In the genomic region with DNA sequence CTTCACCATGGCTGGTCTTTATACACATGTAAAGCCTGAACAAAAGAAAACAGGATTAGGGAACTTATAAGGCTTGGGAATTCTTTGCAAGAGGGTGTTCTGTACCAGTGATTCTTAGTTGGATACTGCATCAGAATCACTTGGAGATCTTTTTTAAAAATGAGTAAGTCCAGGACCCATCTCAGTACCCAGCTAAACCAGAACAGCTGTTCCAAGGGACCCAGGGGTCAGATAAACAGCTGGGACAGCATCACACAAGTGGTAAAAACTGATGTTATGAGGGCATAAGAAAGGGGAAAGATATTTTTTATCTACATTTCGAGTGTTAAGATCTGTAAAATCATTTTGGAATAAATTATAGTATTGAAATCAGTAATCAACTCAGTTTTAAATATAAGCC, we compare ENCODE assay signal across 1 cellular context.
TF ChIP-seq lines count a peak whose summit lies in the region.

No MANE protein-coding gene starts in this region.

TF ChIP-seq in K562, 482 proteins besides CTCF, POLR2A, EP300 and RAD21:
- TF ChIP-seq KLF1 (tag; IDR thresholded peaks at IDR 0.05) (no peak), PHB (CRISPR knock-in tag; IDR thresholded peaks at IDR 0.05) (no peak), ILK (tag; IDR thresholded peaks at IDR 0.05; ENCODE audit: borderline replicate concordance, low read depth) (no peak), CREB1 (IDR thresholded peaks at IDR 0.05) (no peak), CREB1 (CRISPR knock-in tag; IDR thresholded peaks at IDR 0.05) (no peak), ATF4 (CRISPR knock-in tag; IDR thresholded peaks at IDR 0.05) (no peak), PURB (CRISPR knock-in tag; IDR thresholded peaks at IDR 0.05; ENCODE audit: low read depth) (no peak), STAT5B (CRISPR knock-in tag; IDR thresholded peaks at IDR 0.05) (no peak), XRCC5 (IDR thresholded peaks at IDR 0.05; ENCODE audit: low read depth, low read length) (no peak), KDM2B (CRISPR knock-in tag; IDR thresholded peaks at IDR 0.05) (no peak), KHSRP (IDR thresholded peaks at IDR 0.05) (no peak), ZNF507 (tag; conservative IDR thresholded peaks at IDR 0.05) (no peak), LEF1 (IDR thresholded peaks at IDR 0.05) (no peak), BRF2 (IDR thresholded peaks at IDR 0.05; ENCODE audit: borderline replicate concordance, insufficient read depth, insufficient read length) (no peak), TCF15 (CRISPR knock-in tag; IDR thresholded peaks at IDR 0.05) (no peak)
TF ChIP-seq in K562: peak in this region for 0.
